16 cellular contexts compared by ENCODE assay signal in the genomic region with DNA sequence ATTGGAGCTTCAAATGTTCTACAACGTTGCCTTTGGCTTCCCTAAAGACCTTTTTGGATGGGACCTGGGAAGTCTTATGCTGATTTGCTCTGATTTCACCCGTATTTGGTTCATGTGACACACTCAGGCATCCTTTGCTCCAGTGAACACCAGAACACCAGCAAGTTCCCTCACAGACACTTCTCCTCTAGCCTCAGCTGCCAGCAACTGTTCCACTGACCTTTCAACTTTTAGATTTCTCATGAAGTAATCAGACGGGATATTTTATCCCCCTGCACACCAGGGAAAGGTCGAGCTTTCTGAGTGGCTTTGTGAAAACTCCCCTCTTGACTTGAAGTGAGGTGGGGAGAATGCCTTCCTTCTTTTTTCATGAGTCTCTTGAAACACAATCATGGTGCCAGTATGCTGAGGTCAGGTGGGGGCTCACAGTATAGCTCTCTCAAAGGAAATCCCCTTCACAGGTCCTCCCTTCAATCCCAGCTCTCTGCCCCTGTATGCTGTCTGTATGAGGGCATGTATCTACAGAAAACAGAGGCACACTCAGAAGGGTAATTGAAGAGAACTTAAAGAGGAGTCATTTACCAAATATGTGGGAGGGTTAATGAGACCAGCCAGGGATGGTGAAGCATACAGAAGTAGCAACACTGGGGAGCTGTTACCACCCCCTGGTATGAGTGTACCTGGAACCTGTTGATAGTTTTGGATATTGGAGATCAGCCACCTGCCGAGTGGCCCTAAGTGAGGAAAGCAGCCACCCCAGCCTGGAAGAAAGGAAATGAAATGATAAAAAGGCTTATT.
A peak's percentile ranks its signal among the peaks of the same experiment; 100 is the strongest.
DNase-seq lines count a peak whose midpoint lies in the region; ATAC-seq and TF ChIP-seq lines count a peak whose summit lies in the region.
"Had no signal": no experiment of that assay in that cellular context is flagged by ENCODE, and none has a peak within 500 bp of the region (broad histone marks: within the 10 kb centered on the region; RNA-seq: fewer than 3 reads in every experiment).

No MANE protein-coding gene starts in this region.

- TF ChIP-seq CTCF in mammary epithelial cell (conservative IDR thresholded peaks at IDR 0.05 in 1 of 2, IDR thresholded peaks at IDR 0.05 in 1 of 2; ENCODE audit: extremely low read depth in 1 of 2, insufficient read depth in 1 of 2, low read depth in 1 of 2, low read length in 2 of 2) (no peak), breast epithelium (IDR thresholded peaks at IDR 0.05) (no peak), esophagus muscularis mucosa (IDR thresholded peaks at IDR 0.05) (no peak)

- BruUV-seq in mammary epithelial cell (replicated peaks; lab: Mats Ljungman, UMichigan), result no TSS peak

- H3K27ac Mint-ChIP-seq in stimulated activated naive B cell treated with anti-CD40 and anti-IgM and Interleukin-4, amounts not matched to agents 10 μg/mL and 1 μg/mL and 100 μg/mL, for 72 hours, result peak overlapping the region; percentile 83
- H3K27ac Mint-ChIP-seq: CD4-positive, CD25-positive, alpha-beta regulatory T cell had no signal

- ATAC-seq in stimulated activated naive B cell treated with anti-CD40 and anti-IgM and Interleukin-4, amounts not matched to agents 10 μg/mL and 1 μg/mL and 100 μg/mL, for 72 hours (replicated peaks), result peak; percentile 92 to 95
- ATAC-seq in HG02970 (IDR thresholded peaks at IDR 0.05; ENCODE audit: low FRiP score, unreplicated experiment) (no peak), GM21447 (IDR thresholded peaks at IDR 0.05; ENCODE audit: unreplicated experiment) (no peak)

- H3K79me2 ChIP-seq in mammary epithelial cell (ENCODE audit: insufficient read depth, low read length), result no peaks in the 10 kb centered on the region

- dilution Hi-C loops in mammary epithelial cell (cut with HindIII; ENCODE audit: low sequenced_read_pairs), result no loop called here

- peak overlapping the region in 1 of 2 donors; percentile 38 for H3K4me3 Mint-ChIP-seq in stimulated activated naive B cell treated with anti-CD40 and anti-IgM and Interleukin-4, amounts not matched to agents 10 μg/mL and 1 μg/mL and 100 μg/mL, for 72 hours
- H3K4me3 Mint-ChIP-seq: CD4-positive, CD25-positive, alpha-beta regulatory T cell had no signal

- in situ Hi-C loops in mammary epithelial cell (cut with MboI; ENCODE audit: low sequenced_read_pairs in 2 of 2), result no loop called here

- WGBS in mammary epithelial cell (ENCODE audit: low coverage, missing lambda C conversion rate), result 95% methylated on average over 4 of the region's 5 CpGs
- WGBS in esophagus muscularis mucosa, result 90% methylated on average over 5 of the region's 5 CpGs

- peaks cover 6% of the 10 kb centered on the region for H3K4me1 ChIP-seq in mammary epithelial cell (ENCODE audit: insufficient read depth, low read length)
- H3K4me1 ChIP-seq in breast epithelium, result no peaks in the 10 kb centered on the region
- H3K4me1 ChIP-seq in esophagus muscularis mucosa, result peaks cover 0 to 33% (median 11%) of the 10 kb centered on the region in 4 donors
- H3K4me1 ChIP-seq: SJCRH30 had no signal

- peaks cover 5 to 9% of the 10 kb centered on the region in 2 donors for H3K27me3 Mint-ChIP-seq in stimulated activated naive B cell treated with anti-CD40 and anti-IgM and Interleukin-4, amounts not matched to agents 10 μg/mL and 1 μg/mL and 100 μg/mL, for 72 hours

- TF ChIP-seq POLR2A in breast epithelium (IDR thresholded peaks at IDR 0.05) (no peak), esophagus muscularis mucosa (IDR thresholded peaks at IDR 0.05; ENCODE audit: low read depth) (no peak)

- peak overlapping the region; percentile 47 for H2AFZ ChIP-seq in mammary epithelial cell (ENCODE audit: low read depth, low read length)

- intact Hi-C loops in mammary epithelial cell (cut with micrococcal nuclease), result no loop called here
- intact Hi-C loops in breast epithelium (cut with DNase I; ENCODE audit: low total_unique reads), result no loop called here
- intact Hi-C loops in esophagus muscularis mucosa (cut with DNase I), result no loop called here

- no peak overlapping the region for H3K4me3 ChIP-seq in mammary epithelial cell (replicated peaks in 1 of 3; ENCODE audit: insufficient read depth in 1 of 3, low read depth in 2 of 3, low read length in 3 of 3)
- H3K4me3 ChIP-seq in breast epithelium, result no peak overlapping the region
- H3K4me3 ChIP-seq in esophagus muscularis mucosa, result no peak overlapping the region
- H3K4me3 ChIP-seq: SJCRH30 had no signal

- H3K27me3 ChIP-seq in mammary epithelial cell (ENCODE audit: insufficient read depth, low read length) (no peaks in the 10 kb centered on the region), breast epithelium (no peaks in the 10 kb centered on the region), esophagus muscularis mucosa (no peaks in the 10 kb centered on the region)
- H3K27me3 ChIP-seq: SJCRH30 had no signal

- no peak overlapping the region for H3K4me2 ChIP-seq in mammary epithelial cell (ENCODE audit: insufficient read depth, low read depth, low read length)

- CTCF ChIA-PET in mammary epithelial cell (lab: Charles Lee; ENCODE audit: low non-redundant PET), result no interaction called here

- H3K4me1 Mint-ChIP-seq in stimulated activated naive B cell treated with anti-CD40 and anti-IgM and Interleukin-4, amounts not matched to agents 10 μg/mL and 1 μg/mL and 100 μg/mL, for 72 hours, result peaks cover 10 to 11% of the 10 kb centered on the region in 2 donors
- H3K4me1 Mint-ChIP-seq: CD4-positive, CD25-positive, alpha-beta regulatory T cell had no signal

- H3K36me3 ChIP-seq in mammary epithelial cell (ENCODE audit: insufficient read depth, low read length) (no peaks in the 10 kb centered on the region), breast epithelium (no peaks in the 10 kb centered on the region), esophagus muscularis mucosa (no peaks in the 10 kb centered on the region)
- H3K36me3 ChIP-seq: SJCRH30 had no signal

- DNase-seq in mammary epithelial cell, result peak; percentile 64
- DNase-seq in breast epithelium (ENCODE audit: low spot score in 2 of 2), result no peak
- peak; percentile 45 for DNase-seq in esophagus muscularis mucosa (ENCODE audit: extremely low spot score)
- peak; percentile 19 for DNase-seq in stimulated activated naive B cell treated with anti-CD40 and anti-IgM and Interleukin-4, amounts not matched to agents 10 μg/mL and 1 μg/mL and 100 μg/mL, for 72 hours
- DNase-seq in NCI-H1417 (lab: John Stamatoyannopoulos, UW), result no peak
- DNase-seq: CD4-positive, CD25-positive, alpha-beta regulatory T cell; EL; GF-D8; Kasumi-1; NCI-H1417 treated with DMSO at 0.1 percent for 48 hours; NCI-H187; NCI-H510A; NCI-H748 treated with DMSO at 0.1 percent for 48 hours; SJCRH30 had no signal

- H3K9me3 ChIP-seq in mammary epithelial cell (replicated peaks; ENCODE audit: insufficient read depth, low read length) (peaks cover 7% of the 10 kb centered on the region), breast epithelium (no peaks in the 10 kb centered on the region), esophagus muscularis mucosa (no peaks in the 10 kb centered on the region)
- H3K9me3 ChIP-seq: SJCRH30 had no signal

- H4K20me1 ChIP-seq in mammary epithelial cell (ENCODE audit: insufficient read depth, low read length), result no peaks in the 10 kb centered on the region

- H3K9ac ChIP-seq in mammary epithelial cell (ENCODE audit: insufficient read depth, low read length), result no peak overlapping the region

- H3K9me3 Mint-ChIP-seq in stimulated activated naive B cell treated with anti-CD40 and anti-IgM and Interleukin-4, amounts not matched to agents 10 μg/mL and 1 μg/mL and 100 μg/mL, for 72 hours, result peaks cover 14 to 31% of the 10 kb centered on the region in 2 donors

- TF ChIP-seq EP300 in esophagus muscularis mucosa (IDR thresholded peaks at IDR 0.05), result no peak

- H3K27ac ChIP-seq in mammary epithelial cell (ENCODE audit: insufficient read depth, low read depth, low read length), result no peak overlapping the region
- no peak overlapping the region for H3K27ac ChIP-seq in breast epithelium
- H3K27ac ChIP-seq in esophagus muscularis mucosa (replicated peaks in 1 of 4), result no peak overlapping the region
- H3K27ac ChIP-seq: SJCRH30 had no signal

- peaks cover 13 to 18% of the 10 kb centered on the region in 2 donors for H3K36me3 Mint-ChIP-seq in stimulated activated naive B cell treated with anti-CD40 and anti-IgM and Interleukin-4, amounts not matched to agents 10 μg/mL and 1 μg/mL and 100 μg/mL, for 72 hours
- H3K36me3 Mint-ChIP-seq: CD4-positive, CD25-positive, alpha-beta regulatory T cell had no signal

Comparison
In these comparisons a context has a peak if more than half of its experiments do, and no peak if none do; other contexts are left out.
1. DNase-seq: peak in mammary epithelial cell (single experiment), esophagus muscularis mucosa (single experiment) and stimulated activated naive B cell treated with anti-CD40 and anti-IgM and Interleukin-4, amounts not matched to agents 10 μg/mL and 1 μg/mL and 100 μg/mL, for 72 hours (single experiment); none in breast epithelium (0 of 2) and NCI-H1417 (0 of 3).
2. ATAC-seq: peak in stimulated activated naive B cell treated with anti-CD40 and anti-IgM and Interleukin-4, amounts not matched to agents 10 μg/mL and 1 μg/mL and 100 μg/mL, for 72 hours (2 of 2); none in HG02970 (single experiment) and GM21447 (single experiment).